Comparison of ENCODE assay signal across 12 cellular contexts in the genomic region with DNA sequence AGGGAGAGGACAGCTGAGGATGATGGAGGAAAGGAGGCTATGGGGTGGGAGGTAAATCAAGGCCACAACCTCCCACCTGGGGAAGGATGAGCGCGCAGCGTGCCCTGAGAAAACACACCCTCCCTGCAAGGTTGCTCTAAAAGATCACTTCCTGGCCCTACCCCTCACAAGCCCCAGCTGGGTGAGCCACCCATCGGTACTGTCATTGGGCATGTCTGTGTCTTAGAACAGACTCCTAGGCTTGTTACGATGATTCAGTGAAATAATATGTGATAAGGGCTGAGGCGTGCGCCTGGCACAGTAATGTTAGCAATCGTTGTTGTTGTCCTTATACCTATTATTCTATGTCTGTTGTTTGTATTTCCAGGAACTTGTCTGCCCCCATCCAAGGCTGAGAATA.
DNase-seq lines count a peak whose midpoint lies in the region; ATAC-seq, FAIRE-seq and TF ChIP-seq lines count a peak whose summit lies in the region.
"Had no signal": no experiment of that assay in that cellular context is flagged by ENCODE, and none has a peak within 500 bp of the region (broad histone marks: within the 10 kb centered on the region; RNA-seq: fewer than 3 reads in every experiment).

No MANE protein-coding gene starts in this region.

- peak; percentile 89 for FAIRE-seq in H54 (lab: Jason Lieb, UNC)

- H3K9ac ChIP-seq in skeletal muscle satellite cell (ENCODE audit: low read depth, low read length) = no peak overlapping the region
- H3K9ac ChIP-seq: parathyroid adenoma had no signal

- H3K27me3 ChIP-seq in skeletal muscle satellite cell (ENCODE audit: control insufficient read depth, insufficient read depth, low read length) (no peaks in the 10 kb centered on the region), H7 (ENCODE audit: control insufficient read depth, insufficient read depth, low read length) (no peaks in the 10 kb centered on the region)

- peaks cover 44% of the 10 kb centered on the region for H3K4me1 ChIP-seq in skeletal muscle satellite cell (ENCODE audit: control insufficient read depth, insufficient read depth, low read length)
- H3K4me1 ChIP-seq: parathyroid adenoma had no signal

- no peak for TF ChIP-seq POLR2A in H54 (IDR thresholded peaks at IDR 0.05; ENCODE audit: low read depth, low read length)

- no peaks in the 10 kb centered on the region for H3K36me3 ChIP-seq in skeletal muscle satellite cell (ENCODE audit: insufficient read depth, low read length)
- no peaks in the 10 kb centered on the region for H3K36me3 ChIP-seq in H7 (replicated peaks; ENCODE audit: control insufficient read depth, insufficient read depth, low read length)
- H3K36me3 ChIP-seq: thoracic aorta had no signal

- no peak for TF ChIP-seq CTCF in epithelial cell of esophagus (IDR thresholded peaks at IDR 0.05; ENCODE audit: insufficient read depth, low read depth, low read length, missing control alignments)

- peak overlapping the region; percentile 32 for H3K4me2 ChIP-seq in skeletal muscle satellite cell (ENCODE audit: low read length)

- no peaks in the 10 kb centered on the region for H3K9me3 ChIP-seq in skeletal muscle satellite cell (replicated peaks; ENCODE audit: low read length)
- H3K9me3 ChIP-seq: thoracic aorta had no signal

- peak; percentile 76 for ATAC-seq in SK-N-SH treated with all-trans-retinoic acid at 6 μM for 48 hours
- no peak for ATAC-seq in GM21825 (IDR thresholded peaks at IDR 0.05; ENCODE audit: unreplicated experiment)
- ATAC-seq in HG03175 (IDR thresholded peaks at IDR 0.05; ENCODE audit: unreplicated experiment) = no peak

- peak; percentile 93 for DNase-seq in H54 (ENCODE audit: insufficient read length, low spot score)
- peak; percentile 97 for DNase-seq in epithelial cell of esophagus (ENCODE audit: low read depth)
- DNase-seq in COLO668 (lab: John Stamatoyannopoulos, UW; ENCODE audit: unreplicated experiment) = no peak
- DNase-seq in H7 = no peak
- DNase-seq: activated B cell treated with CpG ODN at 0.5 μM for 24 hours, NCI-H1694 treated with DMSO at 0.1 percent for 48 hours had no signal

- H3K4me3 ChIP-seq in epithelial cell of esophagus (ENCODE audit: low read length) (no peak overlapping the region), skeletal muscle satellite cell (ENCODE audit: low read length) (peak overlapping the region; percentile 9), H7 (ENCODE audit: insufficient read depth, low read depth, low read length) (no peak overlapping the region)
- H3K4me3 ChIP-seq: thoracic aorta had no signal

TF ChIP-seq in SK-N-SH treated with all-trans-retinoic acid at 6 μM for 48 hours, 23 proteins besides CTCF, POLR2A, EP300 and RAD21:
- peak; percentile 65; the same call in 1 of the 2 replicates for TF ChIP-seq ZFP3 (CRISPR knock-in tag; IDR thresholded peaks at IDR 0.05)
- no peak for TF ChIP-seq ZFP30 (CRISPR knock-in tag; IDR thresholded peaks at IDR 0.05)
- 0 out of 2 replicates have a peak, but pooled peaks have one; percentile 17 for TF ChIP-seq ISL1 (CRISPR knock-in tag; IDR thresholded peaks at IDR 0.05)

Comparison
In these comparisons a context has a peak if more than half of its experiments do, and no peak if none do; other contexts are left out.
1. DNase-seq: peak in H54 (single experiment) and epithelial cell of esophagus (single experiment); none in COLO668 (single experiment) and H7 (single experiment).